ENCODE assay signal across 8 cellular contexts in the genomic region with DNA sequence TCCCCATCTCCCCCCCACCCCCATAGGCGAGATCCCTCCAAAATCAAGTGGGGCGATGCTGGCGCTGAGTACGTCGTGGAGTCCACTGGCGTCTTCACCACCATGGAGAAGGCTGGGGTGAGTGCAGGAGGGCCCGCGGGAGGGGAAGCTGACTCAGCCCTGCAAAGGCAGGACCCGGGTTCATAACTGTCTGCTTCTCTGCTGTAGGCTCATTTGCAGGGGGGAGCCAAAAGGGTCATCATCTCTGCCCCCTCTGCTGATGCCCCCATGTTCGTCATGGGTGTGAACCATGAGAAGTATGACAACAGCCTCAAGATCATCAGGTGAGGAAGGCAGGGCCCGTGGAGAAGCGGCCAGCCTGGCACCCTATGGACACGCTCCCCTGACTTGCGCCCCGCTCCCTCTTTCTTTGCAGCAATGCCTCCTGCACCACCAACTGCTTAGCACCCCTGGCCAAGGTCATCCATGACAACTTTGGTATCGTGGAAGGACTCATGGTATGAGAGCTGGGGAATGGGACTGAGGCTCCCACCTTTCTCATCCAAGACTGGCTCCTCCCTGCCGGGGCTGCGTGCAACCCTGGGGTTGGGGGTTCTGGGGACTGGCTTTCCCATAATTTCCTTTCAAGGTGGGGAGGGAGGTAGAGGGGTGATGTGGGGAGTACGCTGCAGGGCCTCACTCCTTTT. TPM values are rescaled to one million over a fixed set of nuclear protein-coding genes. Genes with fewer than 3 reads are reported as not detected.
DNase-seq lines count a peak whose midpoint lies in the region; ATAC-seq, FAIRE-seq and TF ChIP-seq lines count a peak whose summit lies in the region.

No MANE protein-coding gene starts in this region.

- H3K79me2 ChIP-seq in GM23338 (replicated peaks; ENCODE audit: insufficient read depth) = peaks cover 32% of the 10 kb centered on the region

- peaks cover 74% of the 10 kb centered on the region for H3K27me3 Mint-ChIP-seq in GM23338 (ENCODE audit: insufficient read depth, low read depth, poor library complexity)
- no peaks in the 10 kb centered on the region for H3K27me3 Mint-ChIP-seq in T-helper 1 cell treated with Interleukin-12 subunit alpha and Interleukin-12 subunit beta and Interleukin-4 antibody, amounts not matched to agents 30 μg/mL and 1 μg/mL, for 36 hours (ENCODE audit: low read depth)

- peaks cover 26% of the 10 kb centered on the region for H4K20me1 ChIP-seq in GM23338 (replicated peaks; ENCODE audit: insufficient read depth)

- H3K27me3 ChIP-seq in GM23338 (ENCODE audit: insufficient read depth) (no peaks in the 10 kb centered on the region), esophagus squamous epithelium (no peaks in the 10 kb centered on the region), small intestine (ENCODE audit: control insufficient read depth in 2 of 2, insufficient read depth in 2 of 2, low read length in 2 of 2) (no peaks in the 10 kb centered on the region)

- no peak for TF ChIP-seq POLR2A in esophagus squamous epithelium (IDR thresholded peaks at IDR 0.05)

- peak overlapping the region; percentile 96 for H3K4me2 ChIP-seq in GM23338

- ATAC-seq in GM23338 (no peak), GM21360 (IDR thresholded peaks at IDR 0.05; ENCODE audit: unreplicated experiment) (no peak)

- H3K36me3 ChIP-seq in GM23338 (ENCODE audit: insufficient read depth) (peaks cover 26% of the 10 kb centered on the region), esophagus squamous epithelium (peaks cover 13 to 35% (median 28%) of the 10 kb centered on the region in 3 donors), small intestine (ENCODE audit: control insufficient read depth in 2 of 2, insufficient read depth in 2 of 2, low read length in 2 of 2) (peaks cover 12 to 20% of the 10 kb centered on the region in 2 donors)

- H3K4me1 ChIP-seq in GM23338 (ENCODE audit: insufficient read depth) (peaks cover 34% of the 10 kb centered on the region), esophagus squamous epithelium (peaks cover 56 to 87% (median 56%) of the 10 kb centered on the region in 3 donors), small intestine (ENCODE audit: control insufficient read depth in 2 of 2, insufficient read depth in 1 of 2, low read depth in 1 of 2, low read length in 1 of 2) (peaks cover 6 to 9% of the 10 kb centered on the region in 2 donors)

- peak overlapping the region; percentile 100 for H3K27ac Mint-ChIP-seq in GM23338
- peak overlapping the region; percentile 98 for H3K27ac Mint-ChIP-seq in T-helper 1 cell treated with Interleukin-12 subunit alpha and Interleukin-12 subunit beta and Interleukin-4 antibody, amounts not matched to agents 30 μg/mL and 1 μg/mL, for 36 hours

- intact Hi-C loops in esophagus squamous epithelium (cut with DNase I) = loop anchor here (5.0 to 10.0 kb wide), 2 partner anchors 62 to 110 kb away; partner anchors contain the start of gene VAMP1

- H3K4me3 Mint-ChIP-seq in GM23338 = peak overlapping the region; percentile 93
- peak overlapping the region; percentile 92 for H3K4me3 Mint-ChIP-seq in T-helper 1 cell treated with Interleukin-12 subunit alpha and Interleukin-12 subunit beta and Interleukin-4 antibody, amounts not matched to agents 30 μg/mL and 1 μg/mL, for 36 hours

- H3K27ac ChIP-seq in GM23338 (ENCODE audit: low read depth) (peak overlapping the region; percentile 98; the same call in 1 of the 2 replicates), esophagus squamous epithelium (peak overlapping the region; percentile 94 to 99 (median 98)), small intestine (ENCODE audit: low read depth in 1 of 2, low read length in 1 of 2) (peak overlapping the region; percentile 33 to 99)

- H3K4me3 ChIP-seq in GM23338 (peak overlapping the region; percentile 96; the same call in 1 of the 2 replicates), esophagus squamous epithelium (peak overlapping the region in 1 of 4 donors; percentile 91), small intestine (ENCODE audit: low read depth in 1 of 2, low read length in 2 of 2) (no peak overlapping the region)

- peaks cover 77% of the 10 kb centered on the region for H3F3A ChIP-seq in GM23338 (replicated peaks; ENCODE audit: low read depth)

- no peaks in the 10 kb centered on the region for H3K9me3 ChIP-seq in esophagus squamous epithelium
- H3K9me3 ChIP-seq in small intestine (ENCODE audit: control insufficient read depth, low read depth) = no peaks in the 10 kb centered on the region

- peaks cover 54% of the 10 kb centered on the region for H3K4me1 Mint-ChIP-seq in GM23338
- peaks cover 50% of the 10 kb centered on the region for H3K4me1 Mint-ChIP-seq in T-helper 1 cell treated with Interleukin-12 subunit alpha and Interleukin-12 subunit beta and Interleukin-4 antibody, amounts not matched to agents 30 μg/mL and 1 μg/mL, for 36 hours (ENCODE audit: low read depth)

- peaks cover 65% of the 10 kb centered on the region for H3K36me3 Mint-ChIP-seq in GM23338 (ENCODE audit: low read depth)
- peaks cover 43% of the 10 kb centered on the region for H3K36me3 Mint-ChIP-seq in T-helper 1 cell treated with Interleukin-12 subunit alpha and Interleukin-12 subunit beta and Interleukin-4 antibody, amounts not matched to agents 30 μg/mL and 1 μg/mL, for 36 hours (ENCODE audit: low read depth)

- FAIRE-seq in small intestine (lab: Jason Lieb, UNC) = no peak

- WGBS in esophagus squamous epithelium, 2 donors = 30 to 50% methylated on average over 2 to 12 of the region's 19 CpGs
- WGBS in small intestine, 3 donors = 44 to 68% (median 62%) methylated on average over 16 to 19 of the region's 19 CpGs

- H3K9me2 ChIP-seq in GM23338 (ENCODE audit: insufficient read depth) = no peaks in the 10 kb centered on the region

- peaks cover 20% of the 10 kb centered on the region; the same call in 2 of the 3 replicates for H3K9me3 Mint-ChIP-seq in GM23338
- H3K9me3 Mint-ChIP-seq in T-helper 1 cell treated with Interleukin-12 subunit alpha and Interleukin-12 subunit beta and Interleukin-4 antibody, amounts not matched to agents 30 μg/mL and 1 μg/mL, for 36 hours = no peaks in the 10 kb centered on the region

- TF ChIP-seq CTCF in GM23338 (conservative IDR thresholded peaks at IDR 0.05; ENCODE audit: low read depth in 2 of 2) (no peak), esophagus squamous epithelium (IDR thresholded peaks at IDR 0.05) (no peak)

- no peak for DNase-seq in GM23338 (ENCODE audit: low spot score)
- no peak for DNase-seq in esophagus squamous epithelium (lab: John Stamatoyannopoulos, UW)
- DNase-seq in small intestine = no peak
- no peak for DNase-seq in SIG-M5 treated with dmso at 0.1 percent for 504 hours (lab: John Stamatoyannopoulos, UW; ENCODE audit: unreplicated experiment)
- DNase-seq in NCI-H345 treated with DMSO at 0.1 percent for 48 hours (lab: John Stamatoyannopoulos, UW; ENCODE audit: unreplicated experiment) = no peak
- DNase-seq in NOMO-1 (lab: John Stamatoyannopoulos, UW; ENCODE audit: unreplicated experiment in 2 of 2) = no peak

- no peak overlapping the region for H2AFZ ChIP-seq in GM23338

TF ChIP-seq in GM23338, 12 proteins besides CTCF, POLR2A, EP300 and RAD21:
- no peak for TF ChIP-seq NANOG (IDR thresholded peaks at IDR 0.05; ENCODE audit: borderline replicate concordance)

RNA-seq across cellular contexts. Expression of gene GAPDH, which starts 2.7 kb away (rescaled TPM):
- 5,269 and 5,853 TPM in 2 replicates for total RNA-seq in GM23338 (2014; rRNA removed; shearing (Covaris generic))
- polyA plus RNA-seq in GM23338 (2016; fragmentation: Nextera tagmentation; extraction: Ambion mirVana) (6,140 and 6,219 TPM in 2 replicates), small intestine (1,000 to 10,000 TPM; 2,587 to 3,805 (median 3,097) TPM)
- 1,000 to 10,000 TPM; 2,526 to 4,151 (median 3,597) TPM for total RNA-seq in esophagus squamous epithelium

RNA-seq across cellular contexts. Expression of gene IFFO1, which starts 18.8 kb away (rescaled TPM):
- 8.8 and 12.9 TPM in 2 replicates for total RNA-seq in GM23338 (2014; rRNA removed; shearing (Covaris generic))
- polyA plus RNA-seq in GM23338 (2016; fragmentation: Nextera tagmentation; extraction: Ambion mirVana) = 8.9 and 11.2 TPM in 2 replicates
- 1 to 10 TPM in 3 of 4 donors, under 1 TPM in 1; 0.76 to 7.4 (median 2.7) TPM for total RNA-seq in esophagus squamous epithelium
- 1 to 10 TPM; 1.3 to 7.7 (median 4.1) TPM for polyA plus RNA-seq in small intestine

RNA-seq across cellular contexts. Expression of gene NOP2, which starts 31.1 kb away (rescaled TPM):
- total RNA-seq in GM23338 (2014; rRNA removed; shearing (Covaris generic)) = 67.2 and 67.9 TPM in 2 replicates
- 63.3 and 63.4 TPM in 2 replicates for polyA plus RNA-seq in GM23338 (2016; fragmentation: Nextera tagmentation; extraction: Ambion mirVana)
- total RNA-seq in esophagus squamous epithelium = 10 to 100 TPM; 36.0 to 51.9 (median 48.2) TPM
- polyA plus RNA-seq in small intestine = 10 to 100 TPM; 14.3 to 27.1 (median 17.0) TPM

RNA-seq across cellular contexts. Expression of gene NCAPD2, which starts 43.1 kb away (rescaled TPM):
- total RNA-seq in GM23338 (2014; rRNA removed; shearing (Covaris generic)) = 217 and 389 TPM in 2 replicates
- polyA plus RNA-seq in GM23338 (2016; fragmentation: Nextera tagmentation; extraction: Ambion mirVana) (32.7 and 34.2 TPM in 2 replicates), small intestine (10 to 100 TPM in 2 of 3 donors, 1 to 10 TPM in 1; 6.5 to 30.9 (median 13.2) TPM)
- total RNA-seq in esophagus squamous epithelium = 10 to 100 TPM; 25.6 to 73.2 (median 55.9) TPM

RNA-seq across cellular contexts. Expression of gene MRPL51, which starts 44.0 kb away (rescaled TPM):
- 75.1 and 93.9 TPM in 2 replicates for total RNA-seq in GM23338 (2014; rRNA removed; shearing (Covaris generic))
- polyA plus RNA-seq in GM23338 (2016; fragmentation: Nextera tagmentation; extraction: Ambion mirVana) = 432 and 463 TPM in 2 replicates
- total RNA-seq in esophagus squamous epithelium = 10 to 100 TPM; 36.3 to 95.5 (median 72.6) TPM
- 100 to 1,000 TPM in 1 of 3 donors, 10 to 100 TPM in 2; 88.1 to 126 (median 89.5) TPM for polyA plus RNA-seq in small intestine
